9 cellular contexts compared by ENCODE assay signal in genomic region chr20:33653900-33654596, GRCh38. TPM values are rescaled to one million over a fixed set of nuclear protein-coding genes. Genes with fewer than 3 reads are reported as not detected.
DNase-seq lines count a peak whose midpoint lies in the region; ATAC-seq and TF ChIP-seq lines count a peak whose summit lies in the region.
"Had no signal": no experiment of that assay in that cellular context is flagged by ENCODE, and none has a peak within 500 bp of the region (broad histone marks: within the 10 kb centered on the region; RNA-seq: fewer than 3 reads in every experiment).

No MANE protein-coding gene starts in this region.

- BruUV-seq in Calu3 (replicated peaks; lab: Mats Ljungman, UMichigan): no TSS peak

- no peak overlapping the region for H2BK5ac ChIP-seq in mesendoderm (ENCODE audit: low read length)

- no peak overlapping the region for H2BK15ac ChIP-seq in mesendoderm (replicated peaks; ENCODE audit: low read depth)

- H3K18ac ChIP-seq in mesendoderm (ENCODE audit: low read length): no peak overlapping the region

- peaks cover 53% of the 10 kb centered on the region for H3K4me1 Mint-ChIP-seq in Calu3 (ENCODE audit: low read depth, unreplicated experiment)
- peaks cover 22% of the 10 kb centered on the region for H3K4me1 Mint-ChIP-seq in activated T-helper 2 cell treated with anti-CD3 and anti-CD28 coated beads, Interferon-gamma antibody, Interleukin-2, Interleukin-4, amounts not matched to agents 10 μg/mL and 5 μg/mL and 100 μg/mL, durations not matched to agents 14 hours and 24 hours and 36 hours (ENCODE audit: low read depth)

- DNase-seq in Calu3 (peak; percentile 97), NCI-H187 (lab: John Stamatoyannopoulos, UW) (peak; percentile 95 to 97), mesendoderm (peak; percentile 22), putamen (ENCODE audit: low spot score) (no peak), KBM-7 (no peak)
- no peak for DNase-seq in activated T-helper 2 cell treated with anti-CD3 and anti-CD28 coated beads, Interferon-gamma antibody, Interleukin-2, Interleukin-4, amounts not matched to agents 10 μg/mL and 5 μg/mL and 100 μg/mL, durations not matched to agents 14 hours and 24 hours and 36 hours (ENCODE audit: low spot score)

- no peaks in the 10 kb centered on the region for H3K79me2 ChIP-seq in mesendoderm (ENCODE audit: control insufficient read depth, insufficient read depth, low read length)

- CTCF ChIA-PET in Calu3 (lab: Charles Lee): interaction anchor here (0.6 to 3.0 kb wide), 14 partner anchors 10 to 452 kb away, joined by 3 to 47 read pairs (median 5); partner anchors contain the start of genes ACTL10, CBFA2T2, CDK5RAP1 and PXMP4

- H3K4me1 ChIP-seq in mesendoderm (ENCODE audit: control insufficient read depth, low read depth, low read length): no peaks in the 10 kb centered on the region

- TF ChIP-seq CTCF in Calu3 (IDR thresholded peaks at IDR 0.05; ENCODE audit: unreplicated experiment): no peak

- no peak overlapping the region for H3K23ac ChIP-seq in mesendoderm (ENCODE audit: low read length)

- H3K4me2 ChIP-seq in mesendoderm (ENCODE audit: low read length): no peak overlapping the region

- no peaks in the 10 kb centered on the region for H3K9me3 Mint-ChIP-seq in Calu3 (ENCODE audit: low read depth, unreplicated experiment)
- no peaks in the 10 kb centered on the region for H3K9me3 Mint-ChIP-seq in activated T-helper 2 cell treated with anti-CD3 and anti-CD28 coated beads, Interferon-gamma antibody, Interleukin-2, Interleukin-4, amounts not matched to agents 10 μg/mL and 5 μg/mL and 100 μg/mL, durations not matched to agents 14 hours and 24 hours and 36 hours

- H3K27me3 Mint-ChIP-seq in Calu3 (ENCODE audit: unreplicated experiment): no peaks in the 10 kb centered on the region
- no peaks in the 10 kb centered on the region for H3K27me3 Mint-ChIP-seq in activated T-helper 2 cell treated with anti-CD3 and anti-CD28 coated beads, Interferon-gamma antibody, Interleukin-2, Interleukin-4, amounts not matched to agents 10 μg/mL and 5 μg/mL and 100 μg/mL, durations not matched to agents 14 hours and 24 hours and 36 hours (ENCODE audit: low read depth)

- H3K4ac ChIP-seq in mesendoderm (ENCODE audit: low read depth, low read length): no peak overlapping the region

- no peak overlapping the region for H3K9ac ChIP-seq in mesendoderm (ENCODE audit: low read length)

- H3K36me3 Mint-ChIP-seq in Calu3 (ENCODE audit: insufficient read depth, unreplicated experiment): peaks cover 49% of the 10 kb centered on the region
- no peaks in the 10 kb centered on the region for H3K36me3 Mint-ChIP-seq in activated T-helper 2 cell treated with anti-CD3 and anti-CD28 coated beads, Interferon-gamma antibody, Interleukin-2, Interleukin-4, amounts not matched to agents 10 μg/mL and 5 μg/mL and 100 μg/mL, durations not matched to agents 14 hours and 24 hours and 36 hours (ENCODE audit: low read depth)

- H2BK120ac ChIP-seq in mesendoderm (ENCODE audit: low read depth, low read length): no peak overlapping the region

- WGBS in mesendoderm (ENCODE audit: extremely low coverage, insufficient coverage, low lambda C conversion rate): no CpG with 5 or more reads among the region's 11 CpGs

- intact Hi-C loops in Calu3 (cut with micrococcal nuclease; ENCODE audit: unreplicated experiment): loop anchor here (5.0 kb wide), 2 partner anchors 137 to 197 kb away; no protein-coding TSS in a partner anchor
- intact Hi-C loops in activated T-helper 2 cell treated with anti-CD3 and anti-CD28 coated beads, Interferon-gamma antibody, Interleukin-2, Interleukin-4, amounts not matched to agents 10 μg/mL and 5 μg/mL and 100 μg/mL, durations not matched to agents 14 hours and 24 hours and 36 hours (cut with micrococcal nuclease): loop anchor here (1.0 to 2.0 kb wide), 2 partner anchors 21 to 197 kb away; no protein-coding TSS in a partner anchor

- peaks cover 2% of the 10 kb centered on the region for H3K36me3 ChIP-seq in mesendoderm (ENCODE audit: control insufficient read depth, insufficient read depth, low read length)

- H3K79me1 ChIP-seq in mesendoderm (ENCODE audit: low read length): no peaks in the 10 kb centered on the region

- peak overlapping the region; percentile 71 for H3K27ac Mint-ChIP-seq in Calu3 (ENCODE audit: unreplicated experiment)
- H3K27ac Mint-ChIP-seq in activated T-helper 2 cell treated with anti-CD3 and anti-CD28 coated beads, Interferon-gamma antibody, Interleukin-2, Interleukin-4, amounts not matched to agents 10 μg/mL and 5 μg/mL and 100 μg/mL, durations not matched to agents 14 hours and 24 hours and 36 hours: peak overlapping the region; percentile 12

- no peak overlapping the region for H2AK5ac ChIP-seq in mesendoderm (ENCODE audit: low read length)

- in situ Hi-C loops in KBM-7 (cut with MboI; ENCODE audit: low pct_unique_long_range_greater_than_20kb, low sequenced_read_pairs): loop anchor here (25.0 kb wide), 1 partner anchor 192 kb away; no protein-coding TSS in a partner anchor

- no peak overlapping the region for H3K56ac ChIP-seq in mesendoderm (ENCODE audit: low read length)

- H4K5ac ChIP-seq in mesendoderm (ENCODE audit: low read length): no peak overlapping the region

- no peak overlapping the region for H3K27ac ChIP-seq in mesendoderm (ENCODE audit: low read depth, low read length)

- H3K4me3 ChIP-seq in mesendoderm (ENCODE audit: low read length): no peak overlapping the region

- peak overlapping the region; percentile 55 for H3K4me3 Mint-ChIP-seq in Calu3 (ENCODE audit: low read depth, unreplicated experiment)
- no peak overlapping the region for H3K4me3 Mint-ChIP-seq in activated T-helper 2 cell treated with anti-CD3 and anti-CD28 coated beads, Interferon-gamma antibody, Interleukin-2, Interleukin-4, amounts not matched to agents 10 μg/mL and 5 μg/mL and 100 μg/mL, durations not matched to agents 14 hours and 24 hours and 36 hours (ENCODE audit: low read depth)

- H4K8ac ChIP-seq in mesendoderm (ENCODE audit: low read depth, low read length): no peak overlapping the region

- ATAC-seq in GM19467 (IDR thresholded peaks at IDR 0.05; ENCODE audit: unreplicated experiment) (no peak), HG02571 (IDR thresholded peaks at IDR 0.05; ENCODE audit: unreplicated experiment) (no peak)

- H3K27me3 ChIP-seq in mesendoderm (ENCODE audit: insufficient read depth, low read length, poor library complexity): no peaks in the 10 kb centered on the region

RNA-seq across cellular contexts. Expression of gene C20orf144, which starts 8.1 kb away (rescaled TPM):
- 0.45 and 0.76 TPM in 2 replicates for total RNA-seq in Calu3 (2022)
- 0.27 and 0.28 TPM in 2 replicates for total RNA-seq in activated T-helper 2 cell treated with anti-CD3 and anti-CD28 coated beads, Interferon-gamma antibody, Interleukin-2, Interleukin-4, amounts not matched to agents 10 μg/mL and 5 μg/mL and 100 μg/mL, durations not matched to agents 14 hours and 24 hours and 36 hours
- 0.14 TPM for polyA plus RNA-seq in mesendoderm (2013, experiment 1 of 2)
- polyA plus RNA-seq in mesendoderm (2013, experiment 2 of 2): 0.13 TPM
- total RNA-seq: omental fat pad had no signal

RNA-seq across cellular contexts. Expression of gene ACTL10, which starts 12.7 kb away (rescaled TPM):
- 5.4 and 7.3 TPM in 2 replicates for total RNA-seq in Calu3 (2022)
- 2.6 and 3.3 TPM in 2 replicates for total RNA-seq in activated T-helper 2 cell treated with anti-CD3 and anti-CD28 coated beads, Interferon-gamma antibody, Interleukin-2, Interleukin-4, amounts not matched to agents 10 μg/mL and 5 μg/mL and 100 μg/mL, durations not matched to agents 14 hours and 24 hours and 36 hours
- 0.07 TPM for polyA plus RNA-seq in mesendoderm (2013, experiment 1 of 2)
- polyA plus RNA-seq in mesendoderm (2013, experiment 2 of 2): 0.06 TPM

RNA-seq across cellular contexts. Expression of gene NECAB3, which starts 20.2 kb away (rescaled TPM):
- total RNA-seq in Calu3 (2022): 65.5 and 80.8 TPM in 2 replicates
- 27.0 and 30.1 TPM in 2 replicates for total RNA-seq in activated T-helper 2 cell treated with anti-CD3 and anti-CD28 coated beads, Interferon-gamma antibody, Interleukin-2, Interleukin-4, amounts not matched to agents 10 μg/mL and 5 μg/mL and 100 μg/mL, durations not matched to agents 14 hours and 24 hours and 36 hours
- 9.3 TPM for polyA plus RNA-seq in mesendoderm (2013, experiment 1 of 2)
- 9.8 TPM for polyA plus RNA-seq in mesendoderm (2013, experiment 2 of 2)

RNA-seq across cellular contexts. Expression of gene E2F1, which starts 32.1 kb away (rescaled TPM):
- total RNA-seq in Calu3 (2022): 56.9 and 62.3 TPM in 2 replicates
- 63.8 and 64.2 TPM in 2 replicates for total RNA-seq in activated T-helper 2 cell treated with anti-CD3 and anti-CD28 coated beads, Interferon-gamma antibody, Interleukin-2, Interleukin-4, amounts not matched to agents 10 μg/mL and 5 μg/mL and 100 μg/mL, durations not matched to agents 14 hours and 24 hours and 36 hours
- polyA plus RNA-seq in mesendoderm (2013, experiment 1 of 2): 20.7 TPM
- polyA plus RNA-seq in mesendoderm (2013, experiment 2 of 2): 20.1 TPM

Comparison
In these comparisons a context has a peak if more than half of its experiments do, and no peak if none do; other contexts are left out.
1. DNase-seq: peak in Calu3 (single experiment), NCI-H187 (2 of 2) and mesendoderm (single experiment); none in activated T-helper 2 cell treated with anti-CD3 and anti-CD28 coated beads, Interferon-gamma antibody, Interleukin-2, Interleukin-4, amounts not matched to agents 10 μg/mL and 5 μg/mL and 100 μg/mL, durations not matched to agents 14 hours and 24 hours and 36 hours (single experiment), putamen (single experiment) and KBM-7 (single experiment).